Comparison of ENCODE assay signal across 1 cellular context in genomic region chr17:45404870-45405249, GRCh38.
TF ChIP-seq lines count a peak whose summit lies in the region.

No MANE protein-coding gene starts in this region.

TF ChIP-seq in GM23338, 12 proteins besides CTCF, POLR2A, EP300 and RAD21:
- TF ChIP-seq ZNF462 (CRISPR knock-in tag; IDR thresholded peaks at IDR 0.05), result no peak
- TF ChIP-seq CREB1 (CRISPR knock-in tag; IDR thresholded peaks at IDR 0.05; ENCODE audit: low read depth), result 0 out of 2 replicates have a peak, but pooled peaks have one; percentile 23
